ENCODE assay signal across 1 cellular context in genomic region chr10:64316416-64316815, GRCh38.
TF ChIP-seq lines count a peak whose summit lies in the region.

No MANE protein-coding gene starts in this region.

TF ChIP-seq in SK-N-SH treated with all-trans-retinoic acid at 6 μM for 48 hours, 23 proteins besides CTCF, POLR2A, EP300 and RAD21 (continued from another document):
- TF ChIP-seq, protein P1, sequence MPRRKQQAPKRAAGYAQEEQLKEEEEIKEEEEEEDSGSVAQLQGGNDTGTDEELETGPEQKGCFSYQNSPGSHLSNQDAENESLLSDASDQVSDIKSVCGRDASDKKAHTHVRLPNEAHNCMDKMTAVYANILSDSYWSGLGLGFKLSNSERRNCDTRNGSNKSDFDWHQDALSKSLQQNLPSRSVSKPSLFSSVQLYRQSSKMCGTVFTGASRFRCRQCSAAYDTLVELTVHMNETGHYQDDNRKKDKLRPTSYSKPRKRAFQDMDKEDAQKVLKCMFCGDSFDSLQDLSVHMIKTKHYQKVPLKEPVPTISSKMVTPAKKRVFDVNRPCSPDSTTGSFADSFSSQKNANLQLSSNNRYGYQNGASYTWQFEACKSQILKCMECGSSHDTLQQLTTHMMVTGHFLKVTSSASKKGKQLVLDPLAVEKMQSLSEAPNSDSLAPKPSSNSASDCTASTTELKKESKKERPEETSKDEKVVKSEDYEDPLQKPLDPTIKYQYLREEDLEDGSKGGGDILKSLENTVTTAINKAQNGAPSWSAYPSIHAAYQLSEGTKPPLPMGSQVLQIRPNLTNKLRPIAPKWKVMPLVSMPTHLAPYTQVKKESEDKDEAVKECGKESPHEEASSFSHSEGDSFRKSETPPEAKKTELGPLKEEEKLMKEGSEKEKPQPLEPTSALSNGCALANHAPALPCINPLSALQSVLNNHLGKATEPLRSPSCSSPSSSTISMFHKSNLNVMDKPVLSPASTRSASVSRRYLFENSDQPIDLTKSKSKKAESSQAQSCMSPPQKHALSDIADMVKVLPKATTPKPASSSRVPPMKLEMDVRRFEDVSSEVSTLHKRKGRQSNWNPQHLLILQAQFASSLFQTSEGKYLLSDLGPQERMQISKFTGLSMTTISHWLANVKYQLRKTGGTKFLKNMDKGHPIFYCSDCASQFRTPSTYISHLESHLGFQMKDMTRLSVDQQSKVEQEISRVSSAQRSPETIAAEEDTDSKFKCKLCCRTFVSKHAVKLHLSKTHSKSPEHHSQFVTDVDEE (CRISPR knock-in tag; IDR thresholded peaks at IDR 0.05): no peak
- TF ChIP-seq ZNF70 (CRISPR knock-in tag; IDR thresholded peaks at IDR 0.05): no peak
- TF ChIP-seq BACH2 (CRISPR knock-in tag; IDR thresholded peaks at IDR 0.05; ENCODE audit: borderline replicate concordance): no peak
- TF ChIP-seq SNAI2 (CRISPR knock-in tag; IDR thresholded peaks at IDR 0.05): no peak
- no peak for TF ChIP-seq ZFP3 (CRISPR knock-in tag; IDR thresholded peaks at IDR 0.05)
TF ChIP-seq in SK-N-SH treated with all-trans-retinoic acid at 6 μM for 48 hours: peak in this region for 0.
